Comparison of ENCODE assay signal across 15 cellular contexts in the genomic region with DNA sequence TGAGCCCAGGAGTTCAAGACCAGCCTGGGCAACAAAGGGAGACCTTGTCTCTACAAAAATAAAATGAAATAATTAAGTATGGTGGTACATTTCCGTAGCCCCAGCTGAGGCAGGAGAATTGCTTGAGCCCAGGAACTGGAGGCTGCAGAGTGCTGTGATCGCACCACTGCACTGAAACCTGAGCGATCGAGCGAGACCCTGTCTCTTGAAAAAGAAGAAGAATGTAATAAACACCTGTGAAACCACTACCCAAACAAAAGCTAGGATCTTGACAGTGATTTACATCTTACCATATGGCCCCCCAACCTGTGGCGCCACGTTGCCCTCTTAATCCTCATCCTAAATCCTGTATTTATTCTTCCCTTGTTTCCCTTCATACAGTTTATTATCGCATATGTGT. TPM values are rescaled to one million over a fixed set of nuclear protein-coding genes. Genes with fewer than 3 reads are reported as not detected.
DNase-seq lines count a peak whose midpoint lies in the region; ATAC-seq and TF ChIP-seq lines count a peak whose summit lies in the region.
"Had no signal": no experiment of that assay in that cellular context is flagged by ENCODE, and none has a peak within 500 bp of the region (broad histone marks: within the 10 kb centered on the region; RNA-seq: fewer than 3 reads in every experiment).

No MANE protein-coding gene starts in this region.

- H3K36me3 ChIP-seq in SU-DHL-6 (ENCODE audit: low read length): no peaks in the 10 kb centered on the region
- H3K36me3 ChIP-seq: SJCRH30 had no signal

- H3K9me2 ChIP-seq in SU-DHL-6 (replicated peaks; ENCODE audit: insufficient read depth, low read length): no peaks in the 10 kb centered on the region

- peak overlapping the region; percentile 52 for H3K9ac ChIP-seq in SU-DHL-6 (ENCODE audit: low read length)
- H3K9ac ChIP-seq: GM23248 had no signal

- peaks cover 67% of the 10 kb centered on the region for H3K4me1 Mint-ChIP-seq in stimulated activated memory B cell treated with anti-CD40 and anti-IgM and Interleukin-4, amounts not matched to agents 10 μg/mL and 1 μg/mL and 100 μg/mL, for 72 hours
- peaks cover 4% of the 10 kb centered on the region for H3K4me1 Mint-ChIP-seq in activated CD8-positive, alpha-beta T cell treated with anti-CD3 and anti-CD28 coated beads for 36 hours (ENCODE audit: low read depth)

- DNase-seq in NAMALWA (ENCODE audit: low spot score): peak; percentile 91
- DNase-seq in SW 1271 (lab: John Stamatoyannopoulos, UW): no peak
- DNase-seq in NCI-H2227 (lab: John Stamatoyannopoulos, UW; ENCODE audit: unreplicated experiment): no peak
- no peak for DNase-seq in activated CD8-positive, alpha-beta T cell treated with anti-CD3 and anti-CD28 coated beads for 36 hours
- DNase-seq: COR-L47, GM23248, NCI-H748 treated with DMSO at 0.1 percent for 48 hours, SJCRH30, T-helper 9 cell had no signal

- peak overlapping the region; percentile 9 for H3K4me3 Mint-ChIP-seq in stimulated activated memory B cell treated with anti-CD40 and anti-IgM and Interleukin-4, amounts not matched to agents 10 μg/mL and 1 μg/mL and 100 μg/mL, for 72 hours
- H3K4me3 Mint-ChIP-seq in activated CD8-positive, alpha-beta T cell treated with anti-CD3 and anti-CD28 coated beads for 36 hours: no peak overlapping the region

- peak overlapping the region; percentile 99 for H3K27ac ChIP-seq in SU-DHL-6 (ENCODE audit: low read depth, low read length)
- H3K27ac ChIP-seq: C4-2B, GM23248, SJCRH30 had no signal

- H3K27me3 Mint-ChIP-seq in stimulated activated memory B cell treated with anti-CD40 and anti-IgM and Interleukin-4, amounts not matched to agents 10 μg/mL and 1 μg/mL and 100 μg/mL, for 72 hours: no peaks in the 10 kb centered on the region
- no peaks in the 10 kb centered on the region for H3K27me3 Mint-ChIP-seq in activated CD8-positive, alpha-beta T cell treated with anti-CD3 and anti-CD28 coated beads for 36 hours

- CTCF ChIA-PET in activated CD8-positive, alpha-beta T cell treated with anti-CD3 and anti-CD28 coated beads for 36 hours (lab: Charles Lee): interaction anchor here (1.3 to 9.5 kb wide), 5 partner anchors 30 to 124 kb away, joined by 3 to 91 read pairs (median 35); a partner anchor contains a TSS

- H3K36me3 Mint-ChIP-seq in stimulated activated memory B cell treated with anti-CD40 and anti-IgM and Interleukin-4, amounts not matched to agents 10 μg/mL and 1 μg/mL and 100 μg/mL, for 72 hours: no peaks in the 10 kb centered on the region
- H3K36me3 Mint-ChIP-seq in activated CD8-positive, alpha-beta T cell treated with anti-CD3 and anti-CD28 coated beads for 36 hours (ENCODE audit: low read depth): no peaks in the 10 kb centered on the region

- no peaks in the 10 kb centered on the region for H3K27me3 ChIP-seq in SU-DHL-6 (ENCODE audit: low read length)

- H2AFZ ChIP-seq in SU-DHL-6 (ENCODE audit: low read depth, low read length, severe bottlenecking): no peak overlapping the region
- H2AFZ ChIP-seq: GM23248 had no signal

- no peaks in the 10 kb centered on the region for H3K9me3 ChIP-seq in SU-DHL-6 (ENCODE audit: insufficient read depth, low read length)
- H3K9me3 ChIP-seq: SJCRH30 had no signal

- intact Hi-C loops in activated CD8-positive, alpha-beta T cell treated with anti-CD3 and anti-CD28 coated beads for 36 hours (cut with micrococcal nuclease): no loop called here

- no peaks in the 10 kb centered on the region for H4K20me1 ChIP-seq in SU-DHL-6 (ENCODE audit: low read depth, low read length)

- peak overlapping the region; percentile 56 for H3K4me2 ChIP-seq in SU-DHL-6 (ENCODE audit: low read depth, low read length, poor library complexity, severe bottlenecking)

- peaks cover 58% of the 10 kb centered on the region for H3F3A ChIP-seq in SU-DHL-6 (ENCODE audit: insufficient read depth)

- TF ChIP-seq CTCF in SU-DHL-6 (IDR thresholded peaks at IDR 0.05; ENCODE audit: insufficient read depth, low read length, poor library complexity, severe bottlenecking): no peak
- TF ChIP-seq CTCF in activated CD8-positive, alpha-beta T cell treated with anti-CD3 and anti-CD28 coated beads for 36 hours (IDR thresholded peaks at IDR 0.05): no peak

- POLR2A ChIA-PET in activated CD8-positive, alpha-beta T cell treated with anti-CD3 and anti-CD28 coated beads for 36 hours (lab: Charles Lee): no interaction called here

- no peaks in the 10 kb centered on the region for H3K9me3 Mint-ChIP-seq in stimulated activated memory B cell treated with anti-CD40 and anti-IgM and Interleukin-4, amounts not matched to agents 10 μg/mL and 1 μg/mL and 100 μg/mL, for 72 hours
- no peaks in the 10 kb centered on the region for H3K9me3 Mint-ChIP-seq in activated CD8-positive, alpha-beta T cell treated with anti-CD3 and anti-CD28 coated beads for 36 hours

- no peak overlapping the region for H3K4me3 ChIP-seq in SU-DHL-6 (ENCODE audit: insufficient read depth, low read length, poor library complexity, severe bottlenecking)
- H3K4me3 ChIP-seq: GM23248, SJCRH30 had no signal

- peak; percentile 71 for ATAC-seq in GM18861 (IDR thresholded peaks at IDR 0.05; ENCODE audit: unreplicated experiment)
- ATAC-seq in stimulated activated memory B cell treated with anti-CD40 and anti-IgM and Interleukin-4, amounts not matched to agents 10 μg/mL and 1 μg/mL and 100 μg/mL, for 72 hours: peak; percentile 74
- no peak for ATAC-seq in HG02840 (IDR thresholded peaks at IDR 0.05; ENCODE audit: low FRiP score, unreplicated experiment)
- no peak for ATAC-seq in activated CD8-positive, alpha-beta T cell treated with anti-CD3 and anti-CD28 coated beads for 36 hours

- H3K79me2 ChIP-seq in SU-DHL-6 (ENCODE audit: insufficient read depth, low read length): peaks cover 16% of the 10 kb centered on the region

- peak overlapping the region; percentile 7 for H3K27ac Mint-ChIP-seq in stimulated activated memory B cell treated with anti-CD40 and anti-IgM and Interleukin-4, amounts not matched to agents 10 μg/mL and 1 μg/mL and 100 μg/mL, for 72 hours
- no peak overlapping the region for H3K27ac Mint-ChIP-seq in activated CD8-positive, alpha-beta T cell treated with anti-CD3 and anti-CD28 coated beads for 36 hours

RNA-seq across cellular contexts. Expression of a gene that starts 5.7 kb away (rescaled TPM):
- 1 to 10 TPM; 2.9 to 3.4 TPM for total RNA-seq in activated CD8-positive, alpha-beta T cell treated with anti-CD3 and anti-CD28 coated beads for 36 hours
- total RNA-seq: GM23248, RPMI7951, SJCRH30 had no signal

Comparison
In these comparisons a context has a peak if more than half of its experiments do, and no peak if none do; other contexts are left out.
1. ATAC-seq: peak in GM18861 (single experiment) and stimulated activated memory B cell treated with anti-CD40 and anti-IgM and Interleukin-4, amounts not matched to agents 10 μg/mL and 1 μg/mL and 100 μg/mL, for 72 hours (single experiment); none in HG02840 (single experiment) and activated CD8-positive, alpha-beta T cell treated with anti-CD3 and anti-CD28 coated beads for 36 hours (single experiment).